Comparison of ENCODE assay signal across 18 cellular contexts in the genomic region with DNA sequence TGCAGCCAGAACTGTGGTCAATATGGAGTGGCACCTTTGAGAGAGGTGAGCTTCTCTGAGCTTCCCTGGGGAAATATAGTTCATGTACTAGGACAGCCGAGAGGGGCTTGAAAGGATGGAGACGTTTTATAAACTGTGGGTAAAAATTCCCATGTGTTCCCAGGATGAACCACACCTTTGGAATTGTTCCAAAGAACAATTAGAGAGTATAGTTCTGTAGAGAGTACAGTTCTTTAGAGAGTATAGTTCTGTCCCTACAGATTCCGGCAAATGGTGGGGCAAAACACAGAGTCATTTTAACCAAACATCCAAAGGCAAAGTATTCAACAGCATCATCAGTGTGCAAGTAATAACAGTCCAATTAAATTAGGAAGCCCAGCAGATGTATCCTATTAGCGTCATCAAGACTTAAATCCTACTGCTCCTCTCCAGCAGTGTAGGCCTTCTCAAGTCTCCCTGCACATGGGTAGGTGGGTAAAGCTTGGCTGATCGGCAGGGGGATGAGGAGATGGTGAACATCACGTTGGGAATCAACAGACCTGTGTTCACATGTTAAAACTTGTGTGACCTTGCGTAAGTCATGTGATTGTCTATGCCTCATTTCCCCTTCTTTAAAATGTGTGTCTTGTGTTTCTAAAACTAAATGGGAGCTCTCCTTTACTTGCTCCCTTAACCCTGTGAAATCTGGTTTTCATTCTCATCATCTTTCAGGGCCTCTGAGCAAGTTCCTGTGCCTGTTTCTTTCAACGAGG. TPM values are rescaled to one million over a fixed set of nuclear protein-coding genes. Genes with fewer than 3 reads are reported as not detected.
DNase-seq lines count a peak whose midpoint lies in the region; ATAC-seq, FAIRE-seq and TF ChIP-seq lines count a peak whose summit lies in the region.
"Had no signal": no experiment of that assay in that cellular context is flagged by ENCODE, and none has a peak within 500 bp of the region (broad histone marks: within the 10 kb centered on the region; RNA-seq: fewer than 3 reads in every experiment).

No MANE protein-coding gene starts in this region.

- 57% methylated on average over 8 of the region's 8 CpGs for WGBS in A549 (ENCODE audit: missing lambda C conversion rate)
- WGBS in mammary epithelial cell (ENCODE audit: low coverage, missing lambda C conversion rate), result 69% methylated on average over 8 of the region's 8 CpGs

- H2AFZ ChIP-seq in mammary epithelial cell (ENCODE audit: low read depth, low read length), result peak overlapping the region; percentile 46

- POLR2A ChIA-PET in A549 (lab: Yijun Ruan, JAX), result interaction anchor here (1.0 kb wide), 1 partner anchor 30 kb away, joined by 3 read pairs; the partner anchor contains the start of gene IREB2

- no peak for TF ChIP-seq CTCF in A549 (IDR thresholded peaks at IDR 0.05)
- no peak for TF ChIP-seq CTCF in mammary epithelial cell (conservative IDR thresholded peaks at IDR 0.05 in 1 of 2, IDR thresholded peaks at IDR 0.05 in 1 of 2; ENCODE audit: extremely low read depth in 1 of 2, insufficient read depth in 1 of 2, low read depth in 1 of 2, low read length in 2 of 2)
- TF ChIP-seq CTCF in GM10266 (IDR thresholded peaks at IDR 0.05; ENCODE audit: control insufficient read depth, insufficient read depth, low read depth, missing control alignments), result no peak

- H3K9me3 ChIP-seq in A549 (no peaks in the 10 kb centered on the region), mammary epithelial cell (replicated peaks; ENCODE audit: insufficient read depth, low read length) (no peaks in the 10 kb centered on the region)

- H3K27ac ChIP-seq in A549 (no peak overlapping the region), mammary epithelial cell (ENCODE audit: insufficient read depth, low read depth, low read length) (no peak overlapping the region)
- H3K27ac ChIP-seq: SK-N-MC had no signal

- no peaks in the 10 kb centered on the region for H3K36me3 ChIP-seq in mammary epithelial cell (ENCODE audit: insufficient read depth, low read length)

- H3K79me2 ChIP-seq in mammary epithelial cell (ENCODE audit: insufficient read depth, low read length), result no peaks in the 10 kb centered on the region

- DNase-seq in A549 (ENCODE audit: low read depth in 1 of 2, low spot score in 1 of 2) (no peak), NCI-H82 (lab: John Stamatoyannopoulos, UW) (peak; percentile 82), mammary epithelial cell (peak; percentile 29), left colon (no peak), putamen (ENCODE audit: low spot score) (no peak), C1 segment of cervical spinal cord (lab: John Stamatoyannopoulos, UW) (no peak), GM10266 (ENCODE audit: extremely low spot score) (no peak)
- DNase-seq: Calu3; CD4-positive, CD25-positive, alpha-beta regulatory T cell; H9; NCI-H1436 treated with DMSO at 0.1 percent for 48 hours; NCI-H2081; NCI-H446; PC-3 had no signal

- BruUV-seq in mammary epithelial cell (replicated peaks; lab: Mats Ljungman, UMichigan), result no TSS peak

- H4K20me1 ChIP-seq in mammary epithelial cell (ENCODE audit: insufficient read depth, low read length), result no peaks in the 10 kb centered on the region

- intact Hi-C loops in mammary epithelial cell (cut with micrococcal nuclease), result no loop called here
- intact Hi-C loops in left colon (cut with DNase I, micrococcal nuclease), result no loop called here

- H3K4me3 ChIP-seq in A549 (no peak overlapping the region), mammary epithelial cell (replicated peaks in 1 of 3; ENCODE audit: insufficient read depth in 1 of 3, low read depth in 2 of 3, low read length in 3 of 3) (no peak overlapping the region)
- H3K4me3 ChIP-seq: GM12878, SK-N-MC had no signal

- H3K9ac ChIP-seq in mammary epithelial cell (ENCODE audit: insufficient read depth, low read length), result no peak overlapping the region

- H3K27me3 ChIP-seq in mammary epithelial cell (ENCODE audit: insufficient read depth, low read length), result no peaks in the 10 kb centered on the region

- H3K4me1 ChIP-seq in A549, result no peaks in the 10 kb centered on the region
- peaks cover 17% of the 10 kb centered on the region for H3K4me1 ChIP-seq in mammary epithelial cell (ENCODE audit: insufficient read depth, low read length)

- FAIRE-seq in A549 (lab: Jason Lieb, UNC), result peak; percentile 54
- FAIRE-seq: GM12878, GM18507, HTR-8/SVneo had no signal

- H3K4me2 ChIP-seq in A549 (no peak overlapping the region), mammary epithelial cell (ENCODE audit: insufficient read depth, low read depth, low read length) (no peak overlapping the region)

- no peak for TF ChIP-seq EP300 in A549 (IDR thresholded peaks at IDR 0.05)

- in situ Hi-C loops in mammary epithelial cell (cut with MboI; ENCODE audit: low sequenced_read_pairs in 2 of 2), result no loop called here

- ATAC-seq in A549 (0 out of 6 replicates have a peak, but pooled peaks of 1 of the 2 experiments have one; percentile 17), left colon (peak; percentile 66)
- ATAC-seq: GM12878 had no signal

- dilution Hi-C loops in mammary epithelial cell (cut with HindIII; ENCODE audit: low sequenced_read_pairs), result loop anchor here (5.0 kb wide), 1 partner anchor 76 kb away; no protein-coding TSS in a partner anchor

- TF ChIP-seq POLR2A in A549 (IDR thresholded peaks at IDR 0.05; ENCODE audit: low read length), result no peak

- CTCF ChIA-PET in A549 (lab: Yijun Ruan, JAX) (interaction anchor here (0.6 to 22.8 kb wide), 9 partner anchors 9 to 505 kb away, joined by 3 to 571 read pairs (median 6); no protein-coding TSS in a partner anchor), mammary epithelial cell (lab: Charles Lee; ENCODE audit: low non-redundant PET) (interaction anchor here (0.7 kb wide), 1 partner anchor 109 kb away, joined by 5 read pairs; the partner anchor contains the start of gene SKIC8)

- no peak for TF ChIP-seq RAD21 in A549 (conservative IDR thresholded peaks at IDR 0.05 in 1 of 2, IDR thresholded peaks at IDR 0.05 in 1 of 2)

TF ChIP-seq in A549, 52 proteins besides CTCF, POLR2A, EP300 and RAD21:
- TF ChIP-seq NPAS2 (CRISPR knock-in tag; IDR thresholded peaks at IDR 0.05; ENCODE audit: borderline replicate concordance) (no peak), JUN (IDR thresholded peaks at IDR 0.05) (no peak), HDAC2 (IDR thresholded peaks at IDR 0.05) (no peak), BHLHE40 (IDR thresholded peaks at IDR 0.05; ENCODE audit: low read depth, low read length) (no peak), CBX2 (IDR thresholded peaks at IDR 0.05; ENCODE audit: borderline replicate concordance, low read depth) (no peak), RNF2 (IDR thresholded peaks at IDR 0.05; ENCODE audit: borderline replicate concordance, low read depth) (no peak), HOXB13 (CRISPR knock-in tag; IDR thresholded peaks at IDR 0.05; ENCODE audit: low read depth) (no peak), RCOR1 (IDR thresholded peaks at IDR 0.05; ENCODE audit: low read depth, low read length) (no peak), MAFK (IDR thresholded peaks at IDR 0.05; ENCODE audit: partially characterized antibody) (no peak), KDM1A (IDR thresholded peaks at IDR 0.05; ENCODE audit: low read depth) (no peak), MAX (IDR thresholded peaks at IDR 0.05) (no peak), FOXS1 (CRISPR knock-in tag; IDR thresholded peaks at IDR 0.05) (no peak), PHF8 (IDR thresholded peaks at IDR 0.05; ENCODE audit: borderline replicate concordance, low read depth) (no peak), TP53 (CRISPR knock-in tag; IDR thresholded peaks at IDR 0.05) (no peak)
- TF ChIP-seq, protein P1, sequence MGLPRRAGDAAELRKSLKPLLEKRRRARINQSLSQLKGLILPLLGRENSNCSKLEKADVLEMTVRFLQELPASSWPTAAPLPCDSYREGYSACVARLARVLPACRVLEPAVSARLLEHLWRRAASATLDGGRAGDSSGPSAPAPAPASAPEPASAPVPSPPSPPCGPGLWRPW (IDR thresholded peaks at IDR 0.05), result no peak

RNA-seq across cellular contexts. Expression of gene IREB2, which starts 30.0 kb away (rescaled TPM):
- polyA plus RNA-seq in A549 (2011; rRNA removed) (71.0 and 78.1 TPM in 2 replicates), A549 (2017; fragmentation: RNase III; extraction: RNeasy Plus Mini Kit Qiagen cat#74134 plus additional on column Dnase treatment) (37.3 to 38.8 TPM (median 38.4 TPM) in 3 replicates), mammary epithelial cell (12.2 TPM)
- 13.0 and 15.2 TPM in 2 replicates for polyA plus RNA-seq in A549 (2012; cell fraction: cytosol; rRNA removed)
- polyA plus RNA-seq in A549 (2012; cell fraction: nucleus; rRNA removed), result 12.3 and 17.8 TPM in 2 replicates
- 56.7 and 65.1 TPM in 2 replicates for polyA minus RNA-seq in A549 (2011; rRNA and poly(A)+ RNA removed)
- total RNA-seq in mammary epithelial cell (10 to 100 TPM; 31.8 to 36.9 TPM), left colon (10 to 100 TPM; 54.2 to 65.2 TPM)
- 60.6 TPM for polyA minus RNA-seq in mammary epithelial cell

Comparison
In these comparisons a context has a peak if more than half of its experiments do, and no peak if none do; other contexts are left out.
1. DNase-seq: peak in NCI-H82 (single experiment) and mammary epithelial cell (single experiment); none in A549 (0 of 2), left colon (0 of 2), putamen (single experiment), C1 segment of cervical spinal cord (0 of 14) and GM10266 (single experiment).